In genomic region chr21:34526236-34526617, GRCh38 we compare ENCODE assay signal across 8 cellular contexts. TPM values are rescaled to one million over a fixed set of nuclear protein-coding genes. Genes with fewer than 3 reads are reported as not detected.
DNase-seq lines count a peak whose midpoint lies in the region; ATAC-seq and TF ChIP-seq lines count a peak whose summit lies in the region.

No MANE protein-coding gene starts in this region.

- DNase-seq in GM12864 (ENCODE audit: low read depth) (no peak), activated B cell treated with CpG ODN at 0.5 μM for 24 hours (no peak), foreskin fibroblast (peak in 1 of 2 donors; percentile 32), NCI-H2029 (lab: John Stamatoyannopoulos, UW) (no peak), NCI-H1436 (lab: John Stamatoyannopoulos, UW) (no peak), mesenteric fat pad (ENCODE audit: low spot score) (no peak)
- no peak for DNase-seq in stimulated activated naive CD4-positive, alpha-beta T cell treated with Interleukin-2 at 50 U/mL for 16 hours (lab: John Stamatoyannopoulos, UW)

- peaks cover 10 to 26% (median 14%) of the 10 kb centered on the region in 3 donors for H3K4me1 ChIP-seq in skeletal muscle tissue (ENCODE audit: control insufficient read depth in 3 of 3, insufficient read depth in 3 of 3, low read length in 3 of 3)

- peak overlapping the region; percentile 87 for H3K27ac ChIP-seq in skeletal muscle tissue (ENCODE audit: low read depth, low read length)

- H3K9me3 Mint-ChIP-seq in activated B cell treated with CpG ODN at 0.5 μM for 24 hours = no peaks in the 10 kb centered on the region

- no peaks in the 10 kb centered on the region for H3K27me3 Mint-ChIP-seq in activated B cell treated with CpG ODN at 0.5 μM for 24 hours

- H3K9me3 ChIP-seq in skeletal muscle tissue (ENCODE audit: control insufficient read depth in 3 of 3, low read length in 3 of 3) = no peaks in the 10 kb centered on the region

- ATAC-seq in activated B cell treated with CpG ODN at 0.5 μM for 24 hours (ENCODE audit: low read depth) = no peak

- peak overlapping the region; percentile 62 to 73 (median 70) for H3K9ac ChIP-seq in skeletal muscle tissue (ENCODE audit: low read depth in 1 of 3, low read length in 3 of 3)

- POLR2A ChIA-PET in activated B cell treated with CpG ODN at 0.5 μM for 24 hours (lab: Charles Lee) = no interaction called here

- intact Hi-C loops in activated B cell treated with CpG ODN at 0.5 μM for 24 hours (cut with micrococcal nuclease) = no loop called here

- peak overlapping the region; percentile 42 for H3K4me3 Mint-ChIP-seq in activated B cell treated with CpG ODN at 0.5 μM for 24 hours

- H3K36me3 ChIP-seq in skeletal muscle tissue (ENCODE audit: control insufficient read depth in 3 of 3, insufficient read depth in 3 of 3, low read length in 3 of 3) = peaks cover 7 to 15% (median 11%) of the 10 kb centered on the region in 3 donors

- TF ChIP-seq CTCF in GM12864 (IDR thresholded peaks at IDR 0.05; ENCODE audit: low read depth, low read length, missing control alignments) = no peak
- no peak for TF ChIP-seq CTCF in activated B cell treated with CpG ODN at 0.5 μM for 24 hours (IDR thresholded peaks at IDR 0.05)
- no peak for TF ChIP-seq CTCF in foreskin fibroblast (IDR thresholded peaks at IDR 0.05; ENCODE audit: low read depth, low read length)

- H3K4me3 ChIP-seq in GM12864 (ENCODE audit: low read depth, low read length) = peak overlapping the region; percentile 13; the same call in 1 of the 2 replicates
- peak overlapping the region; percentile 46 to 69 for H3K4me3 ChIP-seq in foreskin fibroblast (ENCODE audit: low read depth in 1 of 2, low read length in 2 of 2)
- peak overlapping the region; percentile 62 to 68 (median 65) for H3K4me3 ChIP-seq in skeletal muscle tissue (ENCODE audit: low read length in 3 of 3)

- H3K27me3 ChIP-seq in skeletal muscle tissue (ENCODE audit: control insufficient read depth in 3 of 3, insufficient read depth in 3 of 3, low read length in 3 of 3) = no peaks in the 10 kb centered on the region

- peaks cover 8% of the 10 kb centered on the region for H3K4me1 Mint-ChIP-seq in activated B cell treated with CpG ODN at 0.5 μM for 24 hours

- H3K36me3 Mint-ChIP-seq in activated B cell treated with CpG ODN at 0.5 μM for 24 hours (ENCODE audit: low read depth) = no peaks in the 10 kb centered on the region

- H3K27ac Mint-ChIP-seq in activated B cell treated with CpG ODN at 0.5 μM for 24 hours = no peak overlapping the region

- CTCF ChIA-PET in activated B cell treated with CpG ODN at 0.5 μM for 24 hours (lab: Charles Lee) = no interaction called here

RNA-seq across cellular contexts. Expression of gene KCNE1, which starts 14.2 kb away (rescaled TPM):
- total RNA-seq in activated B cell treated with CpG ODN at 0.5 μM for 24 hours (0.10 TPM in 1 of 2 replicates, not detected in the other), skeletal muscle tissue (0.52 TPM), mesenteric fat pad (7.3 TPM)

Comparison
In these comparisons a context has a peak if more than half of its experiments do, and no peak if none do; other contexts are left out.
1. H3K4me3 ChIP-seq: peak in every context shown above with its lines; median percentile 65 in skeletal muscle tissue; 58 in foreskin fibroblast; 13 in GM12864.